ENCODE assay signal across 12 cellular contexts in the genomic region with DNA sequence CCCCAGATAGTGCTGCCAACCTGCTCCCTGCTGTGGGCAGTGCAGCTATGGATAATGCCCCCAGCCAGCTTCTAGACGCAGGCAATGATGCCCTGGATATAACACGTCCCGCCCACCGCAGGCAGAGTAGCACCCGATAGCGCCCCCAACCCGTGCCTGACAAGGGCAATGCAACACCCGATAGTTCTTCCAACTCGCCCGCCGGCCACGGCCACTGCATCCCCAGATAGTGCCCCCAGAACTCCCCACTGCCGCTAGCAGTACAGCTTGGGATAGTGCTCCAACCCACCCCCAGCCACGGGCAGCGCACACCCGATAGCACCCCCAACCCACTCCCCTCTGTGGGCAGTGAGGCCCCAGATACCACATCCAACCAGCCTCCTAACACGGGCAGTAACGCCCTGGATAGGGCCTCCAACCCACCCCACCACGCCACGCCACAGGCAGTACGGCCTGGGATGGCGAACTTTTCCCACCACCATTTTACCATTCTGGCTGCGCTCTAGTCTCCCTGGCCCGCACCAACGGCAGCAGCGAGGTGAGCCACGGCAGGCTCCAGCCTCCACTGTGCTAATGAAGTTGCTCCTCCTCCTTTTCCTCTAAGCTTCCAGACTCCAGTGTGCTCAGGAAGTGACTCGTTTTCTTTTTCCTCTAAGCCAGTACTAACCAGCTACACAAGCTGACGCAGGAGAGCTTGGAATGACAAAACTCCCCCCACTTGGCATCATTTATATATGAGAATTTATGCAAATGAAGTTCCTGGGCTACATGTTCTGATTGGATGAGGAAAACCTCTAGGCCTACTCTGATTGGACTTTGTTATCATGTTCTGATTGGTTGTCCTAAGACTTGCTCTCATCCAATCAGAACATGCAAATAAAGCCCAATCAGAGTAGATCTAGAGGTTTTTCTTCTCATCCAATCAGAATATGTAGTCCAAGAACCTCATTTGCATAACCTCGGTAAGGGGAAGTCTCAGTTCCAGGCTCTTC. TPM values are rescaled to one million over a fixed set of nuclear protein-coding genes. Genes with fewer than 3 reads are reported as not detected.
DNase-seq lines count a peak whose midpoint lies in the region; ATAC-seq and TF ChIP-seq lines count a peak whose summit lies in the region.
"Had no signal": no experiment of that assay in that cellular context is flagged by ENCODE, and none has a peak within 500 bp of the region (broad histone marks: within the 10 kb centered on the region; RNA-seq: fewer than 3 reads in every experiment).

No MANE protein-coding gene starts in this region.

- TF ChIP-seq CTCF in RWPE1 (conservative IDR thresholded peaks at IDR 0.05; ENCODE audit: low read depth), result no peak
- TF ChIP-seq CTCF in fibroblast of mammary gland (conservative IDR thresholded peaks at IDR 0.05; ENCODE audit: control insufficient read depth, insufficient read depth, low read depth, low read length), result no peak

- CTCF ChIA-PET in RWPE1 (lab: Yijun Ruan, JAX), result interaction anchor here (0.6 kb wide), 1 partner anchor 13 kb away, joined by 3 read pairs; no protein-coding TSS in a partner anchor

- in situ Hi-C loops in G401 (cut with HindIII; ENCODE audit: low sequenced_read_pairs), result no loop called here

- peak; percentile 16 for DNase-seq in DMS53 (lab: John Stamatoyannopoulos, UW)
- no peak for DNase-seq in DMS53 treated with DMSO at 0.1 percent for 48 hours (lab: John Stamatoyannopoulos, UW; ENCODE audit: unreplicated experiment)
- DNase-seq in RWPE1 (ENCODE audit: low spot score), result peak; percentile 86
- peak; percentile 71 for DNase-seq in fibroblast of mammary gland (ENCODE audit: low read depth)
- peak; percentile 2 for DNase-seq in stromal cell of bone marrow (ENCODE audit: low read depth)
- no peak for DNase-seq in nucleus accumbens (lab: John Stamatoyannopoulos, UW)
- DNase-seq in G401 (ENCODE audit: low spot score), result no peak
- DNase-seq: 8988T; activated CD4-positive, alpha-beta memory T cell treated with anti-CD3 and anti-CD28 coated beads, Interleukin-2, amount 10 ng/mL, durations not matched to agents 7 days and 5 days; NCI-H1092 had no signal

- POLR2A ChIA-PET in RWPE1 (lab: Yijun Ruan, JAX; ENCODE audit: low non-redundant PET), result no interaction called here

- H3K4me3 ChIP-seq in fibroblast of mammary gland (ENCODE audit: control insufficient read depth, low read depth, low read length), result no peak overlapping the region
- H3K4me3 ChIP-seq: ascending aorta had no signal

- no peak for ATAC-seq in GM19397 (IDR thresholded peaks at IDR 0.05; ENCODE audit: unreplicated experiment)

- peak overlapping the region; percentile 81 for H3K27ac ChIP-seq in RWPE1
- H3K27ac ChIP-seq: ascending aorta had no signal

RNA-seq across cellular contexts. Expression of a gene that starts 3.0 kb away (rescaled TPM):
- total RNA-seq in G401 (2014; rRNA removed; shearing (Covaris generic)), result not detected in 2 replicates
- total RNA-seq: activated CD4-positive, alpha-beta memory T cell treated with anti-CD3 and anti-CD28 coated beads, Interleukin-2, amount 10 ng/mL, durations not matched to agents 7 days and 5 days; ascending aorta had no signal

RNA-seq across cellular contexts. Expression of a gene that starts 57.4 kb away (rescaled TPM):
- 181 and 217 TPM in 2 replicates for total RNA-seq in G401 (2014; rRNA removed; shearing (Covaris generic))

Comparison
In these comparisons a context has a peak if more than half of its experiments do, and no peak if none do; other contexts are left out.
1. DNase-seq: peak in DMS53 (single experiment), RWPE1 (single experiment), fibroblast of mammary gland (single experiment) and stromal cell of bone marrow (single experiment); none in DMS53 treated with DMSO at 0.1 percent for 48 hours (single experiment), nucleus accumbens (0 of 56) and G401 (single experiment).